Comparison of ENCODE assay signal across 24 cellular contexts in genomic region chr17:40738553-40738952, GRCh38. TPM values are rescaled to one million over a fixed set of nuclear protein-coding genes. Genes with fewer than 3 reads are reported as not detected.
DNase-seq lines count a peak whose midpoint lies in the region; ATAC-seq and TF ChIP-seq lines count a peak whose summit lies in the region.
"Had no signal": no experiment of that assay in that cellular context is flagged by ENCODE, and none has a peak within 500 bp of the region (broad histone marks: within the 10 kb centered on the region; RNA-seq: fewer than 3 reads in every experiment).

No MANE protein-coding gene starts in this region.

- DNase-seq in activated CD4-positive, alpha-beta T cell treated with anti-CD3 and anti-CD28 coated beads, Interleukin-2, amount 10 ng/mL, durations not matched to agents 24 days and 14 days = peak; percentile 32
- no peak for DNase-seq in activated CD4-positive, alpha-beta T cell treated with anti-CD3 and anti-CD28 coated beads for 4 hours
- DNase-seq in OCI-M1 (lab: John Stamatoyannopoulos, UW) (peak; percentile 18), endodermal cell (no peak), HuH-7.5 (ENCODE audit: low spot score) (no peak)
- DNase-seq in activated T-cell treated with anti-CD3 and anti-CD28 coated beads, Interleukin-2, amount 50 U/mL, for 4 hours = no peak
- DNase-seq in effector CD4-positive, alpha-beta T cell = no peak
- DNase-seq: ACHN; AML-193; BE2C; CD4-positive, alpha-beta T cell; CD8-positive, alpha-beta memory T cell; DMS53; DMS79 treated with DMSO at 0.1 percent for 48 hours; GF-D8; GOT3 had no signal

- peaks cover 6% of the 10 kb centered on the region for H3K9me3 Mint-ChIP-seq in activated CD4-positive, alpha-beta T cell treated with anti-CD3 and anti-CD28 coated beads, Interleukin-2, amount 10 ng/mL, durations not matched to agents 24 days and 14 days
- peaks cover 29% of the 10 kb centered on the region for H3K9me3 Mint-ChIP-seq in endodermal cell
- peaks cover 4% of the 10 kb centered on the region for H3K9me3 Mint-ChIP-seq in activated T-cell treated with anti-CD3 and anti-CD28 coated beads, Interleukin-2, amount 50 U/mL, for 4 hours

- H3K4me1 ChIP-seq in endodermal cell (ENCODE audit: control insufficient read depth, insufficient read depth, low read length) = peaks cover 5% of the 10 kb centered on the region
- H3K4me1 ChIP-seq: BE2C; BLaER1 treated with 17β-estradiol and CSF1 and Interleukin-3, amounts not matched to agents 10 nM and 100 nM; HAP-1 had no signal

- no peaks in the 10 kb centered on the region for H3K27me3 ChIP-seq in endodermal cell (ENCODE audit: control insufficient read depth, insufficient read depth, low read length, poor library complexity, severe bottlenecking)
- H3K27me3 ChIP-seq: BLaER1 treated with 17β-estradiol and CSF1 and Interleukin-3, amounts not matched to agents 10 nM and 100 nM had no signal

- no peak overlapping the region for H3K9ac ChIP-seq in endodermal cell (ENCODE audit: extremely low read depth, low read length, poor library complexity, severe bottlenecking)
- H3K9ac ChIP-seq: BLaER1 treated with 17β-estradiol and CSF1 and Interleukin-3, amounts not matched to agents 10 nM and 100 nM had no signal

- no peak overlapping the region for H3K27ac ChIP-seq in endodermal cell (ENCODE audit: low read depth, low read length)
- H3K27ac ChIP-seq: 22Rv1; BLaER1 treated with 17β-estradiol and CSF1 and Interleukin-3, amounts not matched to agents 10 nM and 100 nM had no signal

- H3K36me3 Mint-ChIP-seq in activated CD4-positive, alpha-beta T cell treated with anti-CD3 and anti-CD28 coated beads, Interleukin-2, amount 10 ng/mL, durations not matched to agents 24 days and 14 days (ENCODE audit: low read depth) = no peaks in the 10 kb centered on the region
- peaks cover 2% of the 10 kb centered on the region for H3K36me3 Mint-ChIP-seq in endodermal cell (ENCODE audit: low read depth)
- peaks cover 2% of the 10 kb centered on the region for H3K36me3 Mint-ChIP-seq in activated T-cell treated with anti-CD3 and anti-CD28 coated beads, Interleukin-2, amount 50 U/mL, for 4 hours (ENCODE audit: insufficient read depth)
- H3K36me3 Mint-ChIP-seq: CD14-positive monocyte had no signal

- H3K27me3 Mint-ChIP-seq in activated CD4-positive, alpha-beta T cell treated with anti-CD3 and anti-CD28 coated beads, Interleukin-2, amount 10 ng/mL, durations not matched to agents 24 days and 14 days = peaks cover 39% of the 10 kb centered on the region
- H3K27me3 Mint-ChIP-seq in endodermal cell (ENCODE audit: insufficient read depth) = peaks cover 17% of the 10 kb centered on the region
- peaks cover 30% of the 10 kb centered on the region for H3K27me3 Mint-ChIP-seq in activated T-cell treated with anti-CD3 and anti-CD28 coated beads, Interleukin-2, amount 50 U/mL, for 4 hours (ENCODE audit: low read depth)

- intact Hi-C loops in activated CD4-positive, alpha-beta T cell treated with anti-CD3 and anti-CD28 coated beads, Interleukin-2, amount 10 ng/mL, durations not matched to agents 24 days and 14 days (cut with micrococcal nuclease) = no loop called here

- H3K4me1 Mint-ChIP-seq in activated CD4-positive, alpha-beta T cell treated with anti-CD3 and anti-CD28 coated beads, Interleukin-2, amount 10 ng/mL, durations not matched to agents 24 days and 14 days = no peaks in the 10 kb centered on the region
- peaks cover 11% of the 10 kb centered on the region for H3K4me1 Mint-ChIP-seq in endodermal cell
- H3K4me1 Mint-ChIP-seq in activated T-cell treated with anti-CD3 and anti-CD28 coated beads, Interleukin-2, amount 50 U/mL, for 4 hours (ENCODE audit: low read depth) = no peaks in the 10 kb centered on the region
- H3K4me1 Mint-ChIP-seq: CD14-positive monocyte; CD8-positive, alpha-beta memory T cell had no signal

- 79 to 95% methylated on average over 3 to 4 of the region's 4 CpGs for WGBS in endodermal cell (ENCODE audit: insufficient coverage in 1 of 2, insufficient read length in 1 of 2), 2 experiments

- H3K27ac Mint-ChIP-seq in activated CD4-positive, alpha-beta T cell treated with anti-CD3 and anti-CD28 coated beads, Interleukin-2, amount 10 ng/mL, durations not matched to agents 24 days and 14 days = no peak overlapping the region
- no peak overlapping the region for H3K27ac Mint-ChIP-seq in endodermal cell
- H3K27ac Mint-ChIP-seq: CD4-positive, alpha-beta T cell; CD8-positive, alpha-beta memory T cell had no signal

- no peaks in the 10 kb centered on the region for H3K36me3 ChIP-seq in endodermal cell (ENCODE audit: control insufficient read depth, insufficient read depth, low read length)
- H3K36me3 ChIP-seq: BE2C; BLaER1 treated with 17β-estradiol and CSF1 and Interleukin-3, amounts not matched to agents 10 nM and 100 nM; HAP-1 had no signal

- TF ChIP-seq CTCF in GM12873 (IDR thresholded peaks at IDR 0.05; ENCODE audit: insufficient read depth, low read depth, low read length, missing control alignments) = peak; percentile 11
- peak; percentile 27 for TF ChIP-seq CTCF in endodermal cell (conservative IDR thresholded peaks at IDR 0.05)

- peaks cover 27% of the 10 kb centered on the region for H3K9me3 ChIP-seq in endodermal cell (ENCODE audit: control insufficient read depth, low read length)
- H3K9me3 ChIP-seq: BE2C, HAP-1 had no signal

- ATAC-seq in activated T-cell treated with anti-CD3 and anti-CD28 coated beads, Interleukin-2, amount 50 U/mL, for 4 hours = no peak
- ATAC-seq: GM12878 had no signal

- no peak overlapping the region for H3K4me3 ChIP-seq in endodermal cell (ENCODE audit: low read length)
- H3K4me3 ChIP-seq: BLaER1 treated with 17β-estradiol and CSF1 and Interleukin-3, amounts not matched to agents 10 nM and 100 nM; GM12878; HAP-1 had no signal

- H3K4me3 Mint-ChIP-seq in activated CD4-positive, alpha-beta T cell treated with anti-CD3 and anti-CD28 coated beads, Interleukin-2, amount 10 ng/mL, durations not matched to agents 24 days and 14 days = no peak overlapping the region
- H3K4me3 Mint-ChIP-seq in endodermal cell = no peak overlapping the region
- no peak overlapping the region for H3K4me3 Mint-ChIP-seq in activated T-cell treated with anti-CD3 and anti-CD28 coated beads, Interleukin-2, amount 50 U/mL, for 4 hours
- H3K4me3 Mint-ChIP-seq: CD14-positive monocyte; CD4-positive, alpha-beta T cell; CD8-positive, alpha-beta memory T cell had no signal

RNA-seq across cellular contexts. Expression of gene KRT25, which starts 16.6 kb away (rescaled TPM):
- not detected in 2 replicates for total RNA-seq in activated CD4-positive, alpha-beta T cell treated with anti-CD3 and anti-CD28 coated beads, Interleukin-2, amount 10 ng/mL, durations not matched to agents 24 days and 14 days
- total RNA-seq in endodermal cell = not detected
- polyA plus RNA-seq in endodermal cell (2013, experiment 1 of 2) = not detected
- not detected for polyA plus RNA-seq in endodermal cell (2013, experiment 2 of 2)
- total RNA-seq in activated T-cell treated with anti-CD3 and anti-CD28 coated beads, Interleukin-2, amount 50 U/mL, for 4 hours = not detected
- total RNA-seq: CD4-positive, alpha-beta T cell; CD8-positive, alpha-beta memory T cell; Daoy; G401; GM12878 had no signal
- polyA plus RNA-seq: CD14-positive monocyte; CD8-positive, alpha-beta memory T cell; GM12878 had no signal

RNA-seq across cellular contexts. Expression of gene KRT26, which starts 33.4 kb away (rescaled TPM):
- not detected in 2 replicates for total RNA-seq in activated CD4-positive, alpha-beta T cell treated with anti-CD3 and anti-CD28 coated beads, Interleukin-2, amount 10 ng/mL, durations not matched to agents 24 days and 14 days
- not detected for total RNA-seq in endodermal cell
- polyA plus RNA-seq in endodermal cell (2013, experiment 1 of 2) = not detected
- not detected for polyA plus RNA-seq in endodermal cell (2013, experiment 2 of 2)
- total RNA-seq in activated T-cell treated with anti-CD3 and anti-CD28 coated beads, Interleukin-2, amount 50 U/mL, for 4 hours = not detected
- total RNA-seq: CD4-positive, alpha-beta T cell; CD8-positive, alpha-beta memory T cell; Daoy; G401; GM12878 had no signal
- polyA plus RNA-seq: CD14-positive monocyte; CD8-positive, alpha-beta memory T cell; GM12878 had no signal

RNA-seq across cellular contexts. Expression of gene KRT24, which starts 35.0 kb away (rescaled TPM):
- not detected in 2 replicates for total RNA-seq in activated CD4-positive, alpha-beta T cell treated with anti-CD3 and anti-CD28 coated beads, Interleukin-2, amount 10 ng/mL, durations not matched to agents 24 days and 14 days
- not detected for total RNA-seq in endodermal cell
- polyA plus RNA-seq in endodermal cell (2013, experiment 1 of 2) = not detected
- not detected for polyA plus RNA-seq in endodermal cell (2013, experiment 2 of 2)
- not detected for total RNA-seq in activated T-cell treated with anti-CD3 and anti-CD28 coated beads, Interleukin-2, amount 50 U/mL, for 4 hours
- total RNA-seq: CD4-positive, alpha-beta T cell; CD8-positive, alpha-beta memory T cell; Daoy; G401; GM12878 had no signal
- polyA plus RNA-seq: CD14-positive monocyte; CD8-positive, alpha-beta memory T cell; GM12878 had no signal

RNA-seq across cellular contexts. Expression of gene KRT27, which starts 43.8 kb away (rescaled TPM):
- total RNA-seq in activated CD4-positive, alpha-beta T cell treated with anti-CD3 and anti-CD28 coated beads, Interleukin-2, amount 10 ng/mL, durations not matched to agents 24 days and 14 days = not detected in 2 replicates
- total RNA-seq in endodermal cell = not detected
- polyA plus RNA-seq in endodermal cell (2013, experiment 1 of 2) = not detected
- polyA plus RNA-seq in endodermal cell (2013, experiment 2 of 2) = not detected
- total RNA-seq in activated T-cell treated with anti-CD3 and anti-CD28 coated beads, Interleukin-2, amount 50 U/mL, for 4 hours = not detected
- total RNA-seq: CD4-positive, alpha-beta T cell; CD8-positive, alpha-beta memory T cell; Daoy; G401; GM12878 had no signal
- polyA plus RNA-seq: CD14-positive monocyte; CD8-positive, alpha-beta memory T cell; GM12878 had no signal

Comparison
In these comparisons a context has a peak if more than half of its experiments do, and no peak if none do; other contexts are left out.
1. DNase-seq: peak in activated CD4-positive, alpha-beta T cell treated with anti-CD3 and anti-CD28 coated beads, Interleukin-2, amount 10 ng/mL, durations not matched to agents 24 days and 14 days (single experiment) and OCI-M1 (single experiment); none in activated CD4-positive, alpha-beta T cell treated with anti-CD3 and anti-CD28 coated beads for 4 hours (0 of 2), endodermal cell (single experiment), activated T-cell treated with anti-CD3 and anti-CD28 coated beads, Interleukin-2, amount 50 U/mL, for 4 hours (single experiment), HuH-7.5 (single experiment) and effector CD4-positive, alpha-beta T cell (single experiment).